8 cellular contexts compared by ENCODE assay signal in the genomic region with DNA sequence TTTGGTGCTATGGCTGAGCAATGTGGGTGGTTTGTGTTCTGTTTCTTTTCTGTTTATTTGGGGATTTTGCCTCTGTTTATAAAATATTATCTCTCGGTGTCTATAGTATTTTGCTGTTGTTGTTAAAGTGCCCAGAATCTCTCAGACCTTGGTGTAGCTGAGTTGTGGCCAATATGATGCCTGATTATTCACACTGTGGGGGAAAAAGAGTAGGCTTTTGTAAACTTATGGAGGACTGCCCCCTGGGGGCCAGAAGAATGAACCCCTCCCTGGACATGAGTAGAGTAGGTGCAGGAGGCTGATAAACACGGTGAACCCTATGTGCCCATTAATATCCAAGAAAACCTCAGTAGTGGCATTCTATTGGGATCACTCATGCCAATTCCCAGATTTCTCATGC. TPM values are rescaled to one million over a fixed set of nuclear protein-coding genes. Genes with fewer than 3 reads are reported as not detected.
DNase-seq lines count a peak whose midpoint lies in the region; ATAC-seq, FAIRE-seq and TF ChIP-seq lines count a peak whose summit lies in the region.

No MANE protein-coding gene starts in this region.

- WGBS in smooth muscle cell (ENCODE audit: low lambda C conversion rate) = 9% methylated on average over 2 of the region's 2 CpGs

- intact Hi-C loops in left cardiac atrium (cut with DNase I) = loop anchor here (2.0 to 5.0 kb wide), 5 partner anchors 47 to 337 kb away; a partner anchor contains a TSS

- H3K9me3 ChIP-seq in smooth muscle cell (replicated peaks; ENCODE audit: low read depth) = no peaks in the 10 kb centered on the region

- TF ChIP-seq POLR2A in GM12892 (IDR thresholded peaks at IDR 0.05; ENCODE audit: low read depth, low read length) = no peak

- DNase-seq in AG09319 (ENCODE audit: extremely low read depth, low read depth) (peak; percentile 52), NCI-H1092 treated with DMSO at 0.1 percent for 48 hours (lab: John Stamatoyannopoulos, UW) (peak; percentile 57), T1000 (lab: John Stamatoyannopoulos, UW) (peak; percentile 24), left cardiac atrium (peak; percentile 68), smooth muscle cell (lab: John Stamatoyannopoulos, UW; ENCODE audit: unreplicated experiment) (no peak), GM12892 (ENCODE audit: insufficient read length) (no peak)

- H3K4me3 ChIP-seq in smooth muscle cell = no peak overlapping the region

- H4K20me1 ChIP-seq in smooth muscle cell (ENCODE audit: low read depth) = no peaks in the 10 kb centered on the region

- TF ChIP-seq CTCF in AG09319 (IDR thresholded peaks at IDR 0.05; ENCODE audit: low read depth, low read length) (peak; percentile 80), smooth muscle cell (IDR thresholded peaks at IDR 0.05; ENCODE audit: borderline replicate concordance, insufficient read depth, poor library complexity, severe bottlenecking) (peak; percentile 76)

- H3K27ac ChIP-seq in smooth muscle cell (ENCODE audit: low read depth) = no peak overlapping the region

- no peaks in the 10 kb centered on the region for H3K27me3 ChIP-seq in smooth muscle cell (ENCODE audit: low read depth)

- H3K36me3 ChIP-seq in smooth muscle cell (ENCODE audit: low read depth) = no peaks in the 10 kb centered on the region

- no peak overlapping the region for H2AFZ ChIP-seq in smooth muscle cell (ENCODE audit: low read depth)

- no peaks in the 10 kb centered on the region for H3K79me2 ChIP-seq in smooth muscle cell (ENCODE audit: low read depth)

- ATAC-seq in GM18909 (IDR thresholded peaks at IDR 0.05; ENCODE audit: poor library complexity, unreplicated experiment) (peak; percentile 71), left cardiac atrium (peak; percentile 75 to 91), GM19452 (IDR thresholded peaks at IDR 0.05; ENCODE audit: unreplicated experiment) (no peak)

- H3K9ac ChIP-seq in smooth muscle cell (ENCODE audit: low read depth) = no peak overlapping the region

- peaks cover 51% of the 10 kb centered on the region for H3K4me1 ChIP-seq in smooth muscle cell (ENCODE audit: low read depth)

- peaks cover 8% of the 10 kb centered on the region for H3F3A ChIP-seq in smooth muscle cell (ENCODE audit: low read depth)

- FAIRE-seq in GM12892 (lab: Jason Lieb, UNC) = no peak

- peak overlapping the region; percentile 25 for H3K4me2 ChIP-seq in smooth muscle cell

RNA-seq across cellular contexts. Expression of a gene that starts 49.0 kb away (rescaled TPM):
- total RNA-seq in left cardiac atrium (10 to 100 TPM; 42.4 to 55.7 TPM), smooth muscle cell (121 and 124 TPM in 2 replicates)
- 63.8 and 65.5 TPM in 2 replicates for polyA plus RNA-seq in smooth muscle cell
- 0.68 TPM for polyA plus RNA-seq in GM12892 (2012; ENCODE audit: missing spikeins)

Comparison
In these comparisons a context has a peak if more than half of its experiments do, and no peak if none do; other contexts are left out.
1. DNase-seq: peak in AG09319 (single experiment), NCI-H1092 treated with DMSO at 0.1 percent for 48 hours (single experiment), T1000 (single experiment) and left cardiac atrium (single experiment); none in smooth muscle cell (single experiment) and GM12892 (single experiment).